8 cellular contexts compared by ENCODE assay signal in genomic region chr17:79905832-79906231, GRCh38.
DNase-seq lines count a peak whose midpoint lies in the region; ATAC-seq and TF ChIP-seq lines count a peak whose summit lies in the region.
"Had no signal": no experiment of that assay in that cellular context is flagged by ENCODE, and none has a peak within 500 bp of the region (broad histone marks: within the 10 kb centered on the region; RNA-seq: fewer than 3 reads in every experiment).

No MANE protein-coding gene starts in this region.

- no peaks in the 10 kb centered on the region for H3K9me3 ChIP-seq in WERI-Rb-1 (ENCODE audit: severe bottlenecking)

- 0 out of 2 replicates have a peak, but pooled peaks have one; percentile 28 for TF ChIP-seq EP300 in Ishikawa (IDR thresholded peaks at IDR 0.05; ENCODE audit: borderline replicate concordance)

- peak; percentile 31; the same call in 1 of the 2 replicates for TF ChIP-seq RAD21 in Ishikawa (IDR thresholded peaks at IDR 0.05; ENCODE audit: low read depth)

- ATAC-seq in SK-N-SH treated with all-trans-retinoic acid at 6 μM for 48 hours (peak; percentile 52), HG03460 (IDR thresholded peaks at IDR 0.05; ENCODE audit: unreplicated experiment) (no peak)

- no peaks in the 10 kb centered on the region for H3K36me3 ChIP-seq in WERI-Rb-1

- H3K36me3 Mint-ChIP-seq in mesothelial cell of epicardium, result no peaks in the 10 kb centered on the region

- H3K4me3 ChIP-seq in WERI-Rb-1 (ENCODE audit: low read depth, low read length), result no peak overlapping the region

- no peaks in the 10 kb centered on the region for H3K27me3 ChIP-seq in WERI-Rb-1 (ENCODE audit: insufficient read depth, low read depth, severe bottlenecking)

- 0 out of 3 replicates have a peak, but pooled peaks have one; percentile 9 for TF ChIP-seq CTCF in GM12872 (IDR thresholded peaks at IDR 0.05; ENCODE audit: insufficient read depth, low read depth, low read length)
- peak; percentile 14 for TF ChIP-seq CTCF in mesothelial cell of epicardium (IDR thresholded peaks at IDR 0.05; ENCODE audit: unreplicated experiment)
- TF ChIP-seq CTCF in WERI-Rb-1 (IDR thresholded peaks at IDR 0.05; ENCODE audit: low read depth, low read length), result no peak

- no peak overlapping the region for H3K4me3 Mint-ChIP-seq in mesothelial cell of epicardium

- peaks cover 22% of the 10 kb centered on the region for H3K27me3 Mint-ChIP-seq in mesothelial cell of epicardium (ENCODE audit: low read depth)

- DNase-seq in mesothelial cell of epicardium (ENCODE audit: low spot score in 2 of 2, unreplicated experiment in 2 of 2), result no peak
- DNase-seq in NCI-H526 (lab: John Stamatoyannopoulos, UW), result no peak
- DNase-seq in WERI-Rb-1, result no peak
- DNase-seq: IMR-90 had no signal

- no peaks in the 10 kb centered on the region for H3K4me1 Mint-ChIP-seq in mesothelial cell of epicardium

- no peaks in the 10 kb centered on the region for H3K9me3 Mint-ChIP-seq in mesothelial cell of epicardium

- no peak overlapping the region for H3K27ac Mint-ChIP-seq in mesothelial cell of epicardium

- H3K27ac ChIP-seq in WERI-Rb-1, result no peak overlapping the region

TF ChIP-seq in Ishikawa, 13 proteins besides CTCF, POLR2A, EP300 and RAD21:
- no peak for TF ChIP-seq CREB1 (IDR thresholded peaks at IDR 0.05; ENCODE audit: low read depth)
- TF ChIP-seq MAX (IDR thresholded peaks at IDR 0.05), result peak; percentile 82

TF ChIP-seq in SK-N-SH treated with all-trans-retinoic acid at 6 μM for 48 hours, 23 proteins besides CTCF, POLR2A, EP300 and RAD21:
- no peak for TF ChIP-seq RARB (CRISPR knock-in tag; IDR thresholded peaks at IDR 0.05)
- no peak for TF ChIP-seq POU6F1 (CRISPR knock-in tag; IDR thresholded peaks at IDR 0.05; ENCODE audit: borderline replicate concordance, low read depth)
- TF ChIP-seq ZC3H10 (CRISPR knock-in tag; IDR thresholded peaks at IDR 0.05), result no peak
- TF ChIP-seq CREB5 (CRISPR knock-in tag; IDR thresholded peaks at IDR 0.05; ENCODE audit: low read depth), result no peak
- TF ChIP-seq CSRNP3 (CRISPR knock-in tag; IDR thresholded peaks at IDR 0.05), result no peak
- no peak for TF ChIP-seq CSDC2 (CRISPR knock-in tag; IDR thresholded peaks at IDR 0.05)
- no peak for TF ChIP-seq GLIS3 (CRISPR knock-in tag; IDR thresholded peaks at IDR 0.05)
- TF ChIP-seq ARNTL (CRISPR knock-in tag; IDR thresholded peaks at IDR 0.05; ENCODE audit: borderline replicate concordance, low read depth), result no peak
- TF ChIP-seq ZFP3 (CRISPR knock-in tag; IDR thresholded peaks at IDR 0.05), result no peak
- TF ChIP-seq ZNF70 (CRISPR knock-in tag; IDR thresholded peaks at IDR 0.05), result no peak
- no peak for TF ChIP-seq OSR1 (CRISPR knock-in tag; IDR thresholded peaks at IDR 0.05)
- TF ChIP-seq TSHZ2 (CRISPR knock-in tag; IDR thresholded peaks at IDR 0.05), result no peak
- TF ChIP-seq SNAI2 (CRISPR knock-in tag; IDR thresholded peaks at IDR 0.05), result no peak
